In the genomic region with DNA sequence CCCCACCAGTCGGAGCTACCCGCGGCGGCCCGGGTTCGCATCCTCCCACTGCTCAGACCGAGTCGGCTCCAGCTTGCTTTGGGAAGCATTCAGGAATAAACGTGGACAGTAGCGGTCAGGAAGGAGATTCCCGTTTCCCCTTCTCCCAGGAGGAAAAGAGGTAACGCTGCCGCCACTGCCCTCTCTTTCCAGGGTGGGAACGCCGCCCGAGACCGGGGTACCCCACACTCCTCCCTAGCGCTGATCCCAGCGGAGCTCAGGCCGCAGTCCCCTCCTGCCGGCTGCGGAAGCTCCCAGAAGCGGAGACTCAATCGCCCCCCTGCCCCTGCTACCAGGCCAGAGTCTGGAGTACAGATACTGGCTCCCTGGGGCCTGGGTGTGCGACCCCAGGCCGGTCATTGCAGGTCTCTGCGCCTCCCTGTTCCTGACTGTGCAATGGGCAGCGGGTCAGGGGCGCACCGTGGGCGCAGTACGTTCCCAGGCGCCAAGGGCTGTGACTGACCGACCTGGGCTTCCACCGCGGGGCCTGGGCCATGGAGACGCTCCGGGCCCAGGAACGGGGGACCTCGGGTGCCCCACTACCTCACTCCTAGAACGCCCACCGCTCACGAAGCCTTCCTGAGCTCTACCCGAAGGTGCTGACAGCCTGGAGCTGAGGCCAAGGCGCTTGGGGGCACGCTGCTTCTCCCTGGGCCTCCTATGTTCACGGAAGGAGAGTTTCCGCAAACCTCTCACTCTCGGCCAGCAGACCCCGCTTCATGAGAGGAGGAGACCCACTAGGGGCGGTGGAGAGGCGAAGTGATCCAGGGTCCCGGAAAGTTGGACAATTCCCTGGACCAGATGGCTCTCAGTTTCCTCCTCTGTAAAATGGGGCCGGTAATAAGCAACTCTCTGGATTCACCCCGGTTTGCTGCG, we compare ENCODE assay signal across 28 cellular contexts. TPM values are rescaled to one million over a fixed set of nuclear protein-coding genes. Genes with fewer than 3 reads are reported as not detected.
DNase-seq lines count a peak whose midpoint lies in the region; ATAC-seq and TF ChIP-seq lines count a peak whose summit lies in the region.
"Had no signal": no experiment of that assay in that cellular context is flagged by ENCODE, and none has a peak within 500 bp of the region (broad histone marks: within the 10 kb centered on the region; RNA-seq: fewer than 3 reads in every experiment).

No MANE protein-coding gene starts in this region.

- peak; percentile 17 for TF ChIP-seq CTCF in brain microvascular endothelial cell (IDR thresholded peaks at IDR 0.05; ENCODE audit: low read depth, low read length, missing control alignments)
- TF ChIP-seq CTCF in type B pancreatic cell (conservative IDR thresholded peaks at IDR 0.05), result peak; percentile 41

- intact Hi-C loops in Right ventricle myocardium inferior (cut with DNase I), result no loop called here

- H3K9me3 Mint-ChIP-seq in type B pancreatic cell, result no peaks in the 10 kb centered on the region
- H3K9me3 Mint-ChIP-seq: dendritic cell treated with granulocyte-macrophage colony-stimulating factor and Interleukin-4, amounts not matched to agents 40 ng/mL and 50 ng/mL, for 4 days had no signal

- H3K4me3 ChIP-seq in brain microvascular endothelial cell (ENCODE audit: low read depth, low read length), result no peak overlapping the region
- H3K4me3 ChIP-seq in iPS-20b (ENCODE audit: low read length), result peak overlapping the region; percentile 67; the same call in 1 of the 2 replicates
- H3K4me3 ChIP-seq: heart left ventricle, right atrium auricular region had no signal

- H3K4me3 Mint-ChIP-seq in type B pancreatic cell, result no peak overlapping the region
- H3K4me3 Mint-ChIP-seq: activated B cell treated with CpG ODN at 0.5 μM for 24 hours; dendritic cell treated with granulocyte-macrophage colony-stimulating factor and Interleukin-4, amounts not matched to agents 40 ng/mL and 50 ng/mL, for 4 days had no signal

- H3K9ac ChIP-seq in iPS-20b (ENCODE audit: low read depth, low read length), result no peak overlapping the region

- H3K4me1 ChIP-seq in iPS-20b (ENCODE audit: insufficient read depth, low read length), result no peaks in the 10 kb centered on the region; the same call in 1 of the 2 replicates

- peaks cover 19% of the 10 kb centered on the region for H3K4me1 Mint-ChIP-seq in type B pancreatic cell (ENCODE audit: unreplicated experiment)

- H3K27me3 Mint-ChIP-seq in type B pancreatic cell, result peaks cover 91% of the 10 kb centered on the region

- H3K36me3 Mint-ChIP-seq in type B pancreatic cell, result no peaks in the 10 kb centered on the region

- DNase-seq in stimulated activated CD4-positive, alpha-beta T cell treated with anti-CD3 and anti-CD28 coated beads, Interleukin-15, amount 100 ng/mL, for 24 hours, result peak; percentile 2
- no peak for DNase-seq in stimulated activated CD4-positive, alpha-beta T cell treated with anti-CD3 and anti-CD28 coated beads, Interleukin-2, amount 100 ng/mL, for 24 hours
- no peak for DNase-seq in brain microvascular endothelial cell
- peak; percentile 66 for DNase-seq in type B pancreatic cell (ENCODE audit: extremely low spot score, unreplicated experiment)
- DNase-seq in T-helper 2 cell, result no peak
- DNase-seq in Right ventricle myocardium inferior (ENCODE audit: missing footprints), result no peak
- no peak for DNase-seq in cerebellar nuclear complex (lab: John Stamatoyannopoulos, UW)
- DNase-seq: activated B cell treated with CpG ODN at 0.5 μM for 24 hours; activated CD4-positive, alpha-beta T cell treated with anti-CD3 and anti-CD28 coated beads, Interleukin-2, amount 50 U/mL, for 48 hours; activated gamma-delta T cell treated with Interleukin-2 at 50 U/mL for 16 hours; EL; heart left ventricle; KBM-7; MM.1S; NCI-H146; NCI-H2171; NCI-H524 treated with DMSO at 0.1 percent for 48 hours; nucleus accumbens; RPMI8226; stimulated activated CD4-positive, alpha-beta T cell treated with anti-CD3 and anti-CD28 coated beads, Interleukin-12 subunit alpha, Interleukin-12 subunit beta, amount 100 ng/mL, for 4 hours; stimulated activated CD8-positive, alpha-beta memory T cell treated with anti-CD3 and anti-CD28 coated beads, Interleukin-4, amount 100 ng/mL, for 48 hours; T1000 had no signal

- no peak overlapping the region for H3K27ac Mint-ChIP-seq in type B pancreatic cell
- H3K27ac Mint-ChIP-seq: activated B cell treated with CpG ODN at 0.5 μM for 24 hours; dendritic cell treated with granulocyte-macrophage colony-stimulating factor and Interleukin-4, amounts not matched to agents 40 ng/mL and 50 ng/mL, for 4 days had no signal

- no peaks in the 10 kb centered on the region; the same call in 1 of the 2 replicates for H3K9me3 ChIP-seq in iPS-20b (ENCODE audit: insufficient read depth, low read depth, low read length)

- H3K36me3 ChIP-seq in brain microvascular endothelial cell (replicated peaks) (no peaks in the 10 kb centered on the region), iPS-20b (ENCODE audit: insufficient read depth, low read depth, low read length) (no peaks in the 10 kb centered on the region)
- H3K36me3 ChIP-seq: heart left ventricle, right atrium auricular region had no signal

- H3K27me3 ChIP-seq in brain microvascular endothelial cell (replicated peaks) (peaks cover 67% of the 10 kb centered on the region), iPS-20b (ENCODE audit: insufficient read depth, low read length) (peaks cover 99% of the 10 kb centered on the region)

- no peak for ATAC-seq in Right ventricle myocardium inferior
- ATAC-seq: heart left ventricle had no signal

- in situ Hi-C loops in brain microvascular endothelial cell (cut with HindIII; ENCODE audit: low pct_ligation_motif_present, low sequenced_read_pairs), result no loop called here

- H3K27ac ChIP-seq in brain microvascular endothelial cell (no peak overlapping the region), iPS-20b (ENCODE audit: low read length) (no peak overlapping the region)
- H3K27ac ChIP-seq: heart left ventricle, right atrium auricular region had no signal

RNA-seq across cellular contexts. Expression of gene DMRTA2, which starts 7.8 kb away (rescaled TPM):
- total RNA-seq in type B pancreatic cell (ENCODE audit: low replicate concordance) (0.29 and 0.48 TPM in 2 replicates), Right ventricle myocardium inferior (not detected)
- total RNA-seq: activated B cell treated with CpG ODN at 0.5 μM for 24 hours, kidney epithelial cell, lung microvascular endothelial cell, right atrium auricular region, ureter had no signal

Comparison
In these comparisons a context has a peak if more than half of its experiments do, and no peak if none do; other contexts are left out.
1. DNase-seq: peak in stimulated activated CD4-positive, alpha-beta T cell treated with anti-CD3 and anti-CD28 coated beads, Interleukin-15, amount 100 ng/mL, for 24 hours (single experiment) and type B pancreatic cell (single experiment); none in stimulated activated CD4-positive, alpha-beta T cell treated with anti-CD3 and anti-CD28 coated beads, Interleukin-2, amount 100 ng/mL, for 24 hours (0 of 2), brain microvascular endothelial cell (single experiment), T-helper 2 cell (0 of 5), Right ventricle myocardium inferior (single experiment) and cerebellar nuclear complex (0 of 2).